11 cellular contexts compared by ENCODE assay signal in the genomic region with DNA sequence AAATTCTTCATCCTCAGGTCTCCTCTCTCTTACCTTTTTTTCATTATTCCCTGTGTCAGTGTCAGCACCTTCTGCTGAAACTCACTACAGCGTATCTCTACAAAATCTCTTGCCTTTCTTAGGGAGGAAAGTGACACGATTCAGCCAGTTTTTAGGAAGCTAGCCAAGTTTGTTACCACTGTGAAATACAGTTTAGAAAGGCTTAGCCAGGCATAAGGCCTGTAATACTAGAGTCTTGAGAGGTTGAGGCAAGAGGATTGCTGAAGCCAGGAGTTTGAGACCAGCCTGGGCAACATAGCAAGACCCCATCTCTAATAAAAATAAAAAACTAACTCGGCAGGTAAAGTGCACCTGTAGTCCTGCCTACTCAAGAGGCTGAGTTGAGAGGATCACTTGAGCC. TPM values are rescaled to one million over a fixed set of nuclear protein-coding genes. Genes with fewer than 3 reads are reported as not detected.
DNase-seq lines count a peak whose midpoint lies in the region; ATAC-seq, FAIRE-seq and TF ChIP-seq lines count a peak whose summit lies in the region.
"Had no signal": no experiment of that assay in that cellular context is flagged by ENCODE, and none has a peak within 500 bp of the region (broad histone marks: within the 10 kb centered on the region; RNA-seq: fewer than 3 reads in every experiment).

No MANE protein-coding gene starts in this region.

- POLR2A ChIA-PET in GM12878 (lab: Charles Lee), result interaction anchor here (0.5 to 1.9 kb wide), 3 partner anchors 9 to 102 kb away, joined by 3 to 7 read pairs (median 4); no protein-coding TSS in a partner anchor

- no peak for TF ChIP-seq CTCF in AG10803 (conservative IDR thresholded peaks at IDR 0.05; ENCODE audit: low read length)
- no peak for TF ChIP-seq CTCF in GM12878 (IDR thresholded peaks at IDR 0.05 in 2 of 3, conservative IDR thresholded peaks at IDR 0.05 in 1 of 3; ENCODE audit: control insufficient read depth in 2 of 3, extremely low read depth in 1 of 3, insufficient read depth in 1 of 3, low read depth in 3 of 3, low read length in 3 of 3)
- TF ChIP-seq CTCF in D721Med (IDR thresholded peaks at IDR 0.05; ENCODE audit: insufficient read depth, missing control alignments), result no peak
- no peak for TF ChIP-seq CTCF in upper lobe of right lung (IDR thresholded peaks at IDR 0.05)

- SMC1A ChIA-PET in GM12878 (lab: Charles Lee; ENCODE audit: uncharacterized antibody, unreplicated experiment), result interaction anchor here (0.9 to 15.8 kb wide), 9 partner anchors 11 to 288 kb away, joined by 3 to 199 read pairs (median 3); no protein-coding TSS in a partner anchor

- FAIRE-seq in GM12878 (lab: Jason Lieb, UNC) (no peak), D721Med (lab: Jason Lieb, UNC) (no peak)

- no peak for TF ChIP-seq EP300 in GM12878 (IDR thresholded peaks at IDR 0.05; ENCODE audit: borderline replicate concordance in 1 of 2, control insufficient read depth in 1 of 2, low read depth in 2 of 2, low read length in 2 of 2)

- H3K4me1 ChIP-seq in GM12878 (ENCODE audit: control insufficient read depth, insufficient read depth, low read length), result peaks cover 46% of the 10 kb centered on the region
- peaks cover 75% of the 10 kb centered on the region for H3K4me1 ChIP-seq in upper lobe of right lung

- ATAC-seq in GM12878 (no peak), upper lobe of right lung (no peak)

- in situ Hi-C loops in GM12878 (cut with MboI), result loop anchor here (5.0 kb wide), 1 partner anchor 302 kb away; no protein-coding TSS in a partner anchor

- H3K36me3 ChIP-seq in GM12878 (ENCODE audit: control insufficient read depth in 2 of 2, insufficient read depth in 2 of 2, low read length in 1 of 2), result no peaks in the 10 kb centered on the region
- H3K36me3 ChIP-seq in upper lobe of right lung, result no peaks in the 10 kb centered on the region

- TF ChIP-seq POLR2A in GM12878 (IDR thresholded peaks at IDR 0.05; ENCODE audit: low read depth, low read length), result no peak

- TF ChIP-seq RAD21 in GM12878 (IDR thresholded peaks at IDR 0.05; ENCODE audit: insufficient read depth, low read depth, low read length), result no peak

- H4K20me1 ChIP-seq in GM12878 (ENCODE audit: control insufficient read depth, insufficient read depth), result peaks cover 6% of the 10 kb centered on the region

- H3K27ac ChIP-seq in GM12878 (ENCODE audit: control insufficient read depth, insufficient read depth), result no peak overlapping the region
- H3K27ac ChIP-seq in upper lobe of right lung, result no peak overlapping the region

- WGBS in GM12878 (ENCODE audit: insufficient coverage, insufficient replicate concordance, low lambda C conversion rate, missing lambda C conversion rate), result 49% methylated on average over 3 of the region's 3 CpGs

- peak overlapping the region; percentile 60 for H3K4me2 ChIP-seq in GM12878 (ENCODE audit: control insufficient read depth, insufficient read depth)

- H3K9ac ChIP-seq in GM12878 (ENCODE audit: control insufficient read depth, insufficient read depth, low read length), result no peak overlapping the region

- H3K9me3 ChIP-seq in GM12878 (replicated peaks; ENCODE audit: control insufficient read depth, insufficient read depth, low read length) (no peaks in the 10 kb centered on the region; the same call in 2 of the 3 replicates), upper lobe of right lung (no peaks in the 10 kb centered on the region)

- RAD21 ChIA-PET in GM12878 (lab: Charles Lee; ENCODE audit: unreplicated experiment), result interaction anchor here (0.8 to 6.5 kb wide), 5 partner anchors 12 to 164 kb away, joined by 3 to 74 read pairs (median 4); no protein-coding TSS in a partner anchor

- no peak overlapping the region for H2AFZ ChIP-seq in GM12878 (ENCODE audit: control insufficient read depth, low read depth, low read length)

- intact Hi-C loops in GM12878 (cut with micrococcal nuclease; ENCODE audit: unreplicated experiment), result no loop called here
- intact Hi-C loops in upper lobe of right lung (cut with DNase I), result no loop called here

- DNase-seq in AG10803 (ENCODE audit: low read depth) (peak; percentile 62), HT1080 (ENCODE audit: low read depth) (peak; percentile 44), GM12878 (ENCODE audit: low read depth, low spot score) (no peak), lung microvascular endothelial cell (ENCODE audit: low read depth in 2 of 2) (peak; percentile 25 to 82), NCI-H2171 (lab: John Stamatoyannopoulos, UW) (no peak), COLO668 (lab: John Stamatoyannopoulos, UW; ENCODE audit: unreplicated experiment) (no peak), D721Med (ENCODE audit: insufficient read length, low spot score) (no peak), upper lobe of right lung (no peak)
- DNase-seq: activated B cell treated with CpG ODN at 0.5 μM for 24 hours, immature natural killer cell, NCI-H748 treated with DMSO at 0.1 percent for 48 hours had no signal

- no TSS peak for BruUV-seq in GM12878 (replicated peaks; lab: Mats Ljungman, UMichigan)

- H3K4me3 ChIP-seq in AG10803 (ENCODE audit: low read length), result no peak overlapping the region
- no peak overlapping the region for H3K4me3 ChIP-seq in GM12878
- H3K4me3 ChIP-seq in upper lobe of right lung, result no peak overlapping the region

- peaks cover 98% of the 10 kb centered on the region for H3K79me2 ChIP-seq in GM12878 (ENCODE audit: control insufficient read depth, insufficient read depth, low read length)

- H3K27me3 ChIP-seq in GM12878 (replicated peaks in 1 of 2; ENCODE audit: control insufficient read depth in 2 of 2, insufficient read depth in 2 of 2, low read length in 1 of 2), result no peaks in the 10 kb centered on the region
- no peaks in the 10 kb centered on the region for H3K27me3 ChIP-seq in upper lobe of right lung

- CTCF ChIA-PET in GM12878 (lab: Yijun Ruan, JAX), result interaction anchor here (1.3 to 7.7 kb wide), 4 partner anchors 10 to 98 kb away, joined by 3 to 56 read pairs (median 11); no protein-coding TSS in a partner anchor

TF ChIP-seq in GM12878, 131 proteins besides CTCF, POLR2A, EP300 and RAD21 (continues in another document):
- TF ChIP-seq, protein P1, sequence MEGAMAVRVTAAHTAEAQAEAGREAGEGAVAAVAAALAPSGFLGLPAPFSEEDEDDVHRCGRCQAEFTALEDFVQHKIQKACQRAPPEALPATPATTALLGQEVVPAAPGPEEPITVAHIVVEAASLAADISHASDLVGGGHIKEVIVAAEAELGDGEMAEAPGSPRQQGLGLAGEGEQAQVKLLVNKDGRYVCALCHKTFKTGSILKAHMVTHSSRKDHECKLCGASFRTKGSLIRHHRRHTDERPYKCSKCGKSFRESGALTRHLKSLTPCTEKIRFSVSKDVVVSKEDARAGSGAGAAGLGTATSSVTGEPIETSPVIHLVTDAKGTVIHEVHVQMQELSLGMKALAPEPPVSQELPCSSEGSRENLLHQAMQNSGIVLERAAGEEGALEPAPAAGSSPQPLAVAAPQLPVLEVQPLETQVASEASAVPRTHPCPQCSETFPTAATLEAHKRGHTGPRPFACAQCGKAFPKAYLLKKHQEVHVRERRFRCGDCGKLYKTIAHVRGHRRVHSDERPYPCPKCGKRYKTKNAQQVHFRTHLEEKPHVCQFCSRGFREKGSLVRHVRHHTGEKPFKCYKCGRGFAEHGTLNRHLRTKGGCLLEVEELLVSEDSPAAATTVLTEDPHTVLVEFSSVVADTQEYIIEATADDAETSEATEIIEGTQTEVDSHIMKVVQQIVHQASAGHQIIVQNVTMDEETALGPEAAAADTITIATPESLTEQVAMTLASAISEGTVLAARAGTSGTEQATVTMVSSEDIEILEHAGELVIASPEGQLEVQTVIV (IDR thresholded peaks at IDR 0.05; ENCODE audit: borderline replicate concordance, partially characterized antibody), result no peak

RNA-seq across cellular contexts. Expression of a gene that starts 16.7 kb away (rescaled TPM):
- total RNA-seq in HT1080 (2014; rRNA removed; shearing (Covaris generic)), result 14.9 and 27.1 TPM in 2 replicates
- 38.6 and 49.6 TPM in 2 replicates for polyA plus RNA-seq in HT1080 (2015; cell fraction: cytosol; rRNA removed)
- polyA plus RNA-seq in HT1080 (2015; cell fraction: nucleus; rRNA removed), result 28.6 and 31.5 TPM in 2 replicates
- total RNA-seq in GM12878 (2013; cell fraction: nucleolus; rRNA removed), result 134 and 148 TPM in 2 replicates
- total RNA-seq in GM12878 (2014; rRNA removed) (21.5 and 25.1 TPM in 2 replicates), GM12878 (2014; rRNA removed; fragmentation: Illumina TruSeq; extraction: Trizol) (34.2 and 35.1 TPM in 2 replicates), GM12878 (2021) (38.1 and 38.4 TPM in 2 replicates), lung microvascular endothelial cell (11.8 and 12.9 TPM in 2 replicates), upper lobe of right lung (65.8 TPM)
- 15.4 TPM for polyA plus RNA-seq in GM12878 (2011; ENCODE audit: low read depth)
- polyA plus RNA-seq in GM12878 (2011; rRNA removed) (66.3 and 75.5 TPM in 2 replicates), GM12878 (2014; fragmentation: Illumina TruSeq; extraction: Trizol) (48.6 and 68.8 TPM in 2 replicates), GM12878 (2014; fragmentation: Nextera tagmentation; extraction: Ambion mirVana) (10 to 100 TPM; 12.5 to 13.7 TPM), GM12878 (2014; rRNA removed) (23.1 and 24.5 TPM in 2 replicates), GM12878 (2016; fragmentation: Nextera tagmentation; extraction: Ambion mirVana) (10 to 100 TPM in 1 of 2 experiments, 1 to 10 TPM in 1; 8.9 to 10.5 TPM)
- polyA plus RNA-seq in GM12878 (2011; cell fraction: cytosol; rRNA removed), result 29.4 and 47.6 TPM in 2 replicates
- 31.6 and 44.6 TPM in 2 replicates for polyA plus RNA-seq in GM12878 (2011; cell fraction: nucleus; rRNA removed)
- 19.0 and 26.7 TPM in 2 replicates for polyA plus RNA-seq in GM12878 (2012)
- polyA minus RNA-seq in GM12878 (2011; rRNA and poly(A)+ RNA removed), result 97.6 and 138 TPM in 2 replicates
- polyA minus RNA-seq in GM12878 (2011; cell fraction: cytosol; rRNA and poly(A)+ RNA removed), result 27.3 and 28.2 TPM in 2 replicates
- 59.6 and 89.6 TPM in 2 replicates for polyA minus RNA-seq in GM12878 (2011; cell fraction: nucleus; rRNA and poly(A)+ RNA removed)

Comparison
In these comparisons a context has a peak if more than half of its experiments do, and no peak if none do; other contexts are left out.
1. DNase-seq: peak in AG10803 (single experiment), HT1080 (single experiment) and lung microvascular endothelial cell (2 of 2); none in GM12878 (single experiment), NCI-H2171 (single experiment), COLO668 (single experiment), D721Med (single experiment) and upper lobe of right lung (single experiment).